9 cellular contexts compared by ENCODE assay signal in genomic region chr22:24894220-24894975, GRCh38. TPM values are rescaled to one million over a fixed set of nuclear protein-coding genes. Genes with fewer than 3 reads are reported as not detected.
A peak's percentile ranks its signal among the peaks of the same experiment; 100 is the strongest.
DNase-seq lines count a peak whose midpoint lies in the region; ATAC-seq and TF ChIP-seq lines count a peak whose summit lies in the region.
"Had no signal": no experiment of that assay in that cellular context is flagged by ENCODE, and none has a peak within 500 bp of the region (broad histone marks: within the 10 kb centered on the region; RNA-seq: fewer than 3 reads in every experiment).

No MANE protein-coding gene starts in this region.

- peaks cover 3 to 23% (median 18%) of the 10 kb centered on the region in 9 donors for H3K4me1 ChIP-seq in heart right ventricle
- H3K4me1 ChIP-seq in sigmoid colon: peaks cover 0 to 18% (median 17%) of the 10 kb centered on the region in 4 donors

- ATAC-seq in heart right ventricle: peak; percentile 85 to 96 (median 95)
- no peak for ATAC-seq in GM18907 (IDR thresholded peaks at IDR 0.05; ENCODE audit: unreplicated experiment)
- ATAC-seq in GM21528 (IDR thresholded peaks at IDR 0.05; ENCODE audit: low FRiP score, unreplicated experiment): no peak

- peak in 1 of 4 donors; percentile 65 for TF ChIP-seq EP300 in sigmoid colon (IDR thresholded peaks at IDR 0.05)

- H3K27me3 ChIP-seq in heart right ventricle (no peaks in the 10 kb centered on the region), sigmoid colon (no peaks in the 10 kb centered on the region)
- H3K27me3 ChIP-seq: dorsolateral prefrontal cortex had no signal

- H3K27ac ChIP-seq in VCaP: peak overlapping the region; percentile 92
- H3K27ac ChIP-seq in heart right ventricle: peak overlapping the region; percentile 47 to 84 (median 78)
- peak overlapping the region; percentile 72 to 84 (median 80) for H3K27ac ChIP-seq in sigmoid colon

- H3K9me3 ChIP-seq in heart right ventricle: no peaks in the 10 kb centered on the region
- no peaks in the 10 kb centered on the region for H3K9me3 ChIP-seq in sigmoid colon

- no peak for TF ChIP-seq POLR2A in sigmoid colon (IDR thresholded peaks at IDR 0.05)

- no peak for TF ChIP-seq CTCF in VCaP (conservative IDR thresholded peaks at IDR 0.05)
- no peak for TF ChIP-seq CTCF in heart right ventricle (IDR thresholded peaks at IDR 0.05)
- no peak for TF ChIP-seq CTCF in sigmoid colon (IDR thresholded peaks at IDR 0.05)

- peak; percentile 2 for DNase-seq in CD1c-positive myeloid dendritic cell (ENCODE audit: extremely low spot score)
- DNase-seq in MV-4-11 (lab: John Stamatoyannopoulos, UW): peak; percentile 95
- peak; percentile 76 to 85 for DNase-seq in heart right ventricle
- peak; percentile 93 for DNase-seq in sigmoid colon
- no peak for DNase-seq in retina

- H3K4me3 ChIP-seq in heart right ventricle (peak overlapping the region in 5 of 10 donors; percentile 7 to 14 (median 11)), sigmoid colon (peak overlapping the region in 2 of 4 donors; percentile 1 to 15)
- H3K4me3 ChIP-seq: dorsolateral prefrontal cortex had no signal

- intact Hi-C loops in heart right ventricle (cut with DNase I) (loop anchor here in 1 of 10 donors (5.0 kb wide), 1 partner anchor 87 kb away; the partner anchor contains the start of gene SGSM1), sigmoid colon (cut with DNase I) (loop anchor here (2.0 kb wide), 1 partner anchor 58 kb away; the partner anchor contains the start of gene KIAA1671)

- 28 to 30% methylated on average over 16 of the region's 16 CpGs for WGBS in heart right ventricle, 2 donors
- 9 to 47% methylated on average over 16 of the region's 16 CpGs for WGBS in sigmoid colon, 2 donors

- H3K36me3 ChIP-seq in heart right ventricle (peaks cover 0 to 8% (median 0%) of the 10 kb centered on the region in 9 donors), sigmoid colon (peaks cover 0 to 5% (median 0%) of the 10 kb centered on the region in 4 donors)

RNA-seq across cellular contexts. Expression of gene LHFPL7, which starts 52.1 kb away (rescaled TPM):
- total RNA-seq in heart right ventricle (not detected), sigmoid colon (not detected)
- polyA plus RNA-seq in heart right ventricle (not detected), sigmoid colon (not detected)
- total RNA-seq: dorsolateral prefrontal cortex had no signal

RNA-seq across cellular contexts. Expression of gene KIAA1671, which starts 58.1 kb away (rescaled TPM):
- total RNA-seq in heart right ventricle: 10 to 100 TPM in 9 of 10 donors, 1 to 10 TPM in 1; 8.9 to 26.2 (median 14.0) TPM
- 1 to 10 TPM; 2.9 to 5.7 TPM for polyA plus RNA-seq in heart right ventricle
- total RNA-seq in sigmoid colon: 10 to 100 TPM in 1 of 4 donors, 1 to 10 TPM in 3; 6.3 to 18.8 (median 7.6) TPM
- 10 to 100 TPM; 10.2 to 34.2 (median 16.4) TPM for polyA plus RNA-seq in sigmoid colon

Comparison
In these comparisons a context has a peak if more than half of its experiments do, and no peak if none do; other contexts are left out.
1. ATAC-seq: peak in heart right ventricle (8 of 8); none in GM18907 (single experiment) and GM21528 (single experiment).
2. Peak in every context shown above with its lines, with median percentiles within 50 percentile points of each other: H3K27ac ChIP-seq.